ENCODE assay signal across 8 cellular contexts in the genomic region with DNA sequence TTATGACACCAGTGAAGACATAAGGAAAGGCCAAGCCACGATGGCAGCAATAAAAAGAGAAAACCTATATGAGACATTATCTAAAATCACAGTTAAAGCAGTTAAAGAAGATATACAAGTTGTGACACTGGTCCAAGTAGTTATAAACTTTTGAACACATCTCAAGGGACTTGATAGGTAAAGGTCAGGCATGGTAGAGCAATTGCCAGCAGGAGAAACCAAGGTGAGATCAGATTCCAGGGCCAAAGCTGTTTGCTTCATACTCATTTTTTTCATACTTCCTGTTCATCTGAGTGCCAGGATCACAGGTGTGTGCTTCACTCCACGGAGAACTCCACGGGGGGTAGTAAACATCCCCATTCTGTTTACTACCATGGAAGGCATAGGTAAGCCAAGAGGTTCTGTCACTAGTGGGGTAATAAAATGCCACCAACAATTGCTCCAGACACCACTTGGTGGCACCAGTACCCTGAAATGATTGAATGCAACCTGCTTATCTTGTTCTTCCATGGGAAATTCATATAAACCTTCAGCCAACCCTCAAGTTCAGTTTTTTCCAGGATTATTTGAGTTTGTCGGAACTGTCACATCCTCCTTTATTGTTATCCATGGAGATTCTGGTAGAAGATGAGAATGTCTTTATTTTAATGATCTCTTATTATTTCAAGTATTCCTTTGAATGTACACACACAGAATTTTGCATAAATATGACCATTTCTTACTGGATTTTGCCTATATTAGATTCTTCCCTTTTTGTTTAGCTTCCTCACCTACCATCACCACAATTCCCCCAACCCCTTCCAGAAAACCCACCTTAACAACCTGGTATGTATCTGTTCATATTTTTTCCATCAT. TPM values are rescaled to one million over a fixed set of nuclear protein-coding genes. Genes with fewer than 3 reads are reported as not detected.
DNase-seq lines count a peak whose midpoint lies in the region; TF ChIP-seq lines count a peak whose summit lies in the region.

No MANE protein-coding gene starts in this region.

- no peak overlapping the region for H3K4me2 ChIP-seq in OCI-LY7 (ENCODE audit: low read length)

- no peaks in the 10 kb centered on the region; the same call in 1 of the 2 replicates for H3K9me3 ChIP-seq in OCI-LY7 (ENCODE audit: low read length)

- H3K4me3 Mint-ChIP-seq in osteocyte (ENCODE audit: unreplicated experiment), result no peak overlapping the region

- H2AFZ ChIP-seq in OCI-LY7 (ENCODE audit: low read length), result no peak overlapping the region

- no peaks in the 10 kb centered on the region for H3K36me3 Mint-ChIP-seq in osteocyte (ENCODE audit: unreplicated experiment)

- H4K20me1 ChIP-seq in OCI-LY7 (ENCODE audit: insufficient read depth, low read length), result no peaks in the 10 kb centered on the region

- no peak overlapping the region for H3K27ac ChIP-seq in OCI-LY7 (ENCODE audit: low read depth, low read length, poor library complexity, severe bottlenecking)

- H3K36me3 ChIP-seq in OCI-LY7 (ENCODE audit: insufficient read depth, low read length), result no peaks in the 10 kb centered on the region

- intact Hi-C loops in OCI-LY7 (cut with micrococcal nuclease; ENCODE audit: unreplicated experiment), result no loop called here

- no peaks in the 10 kb centered on the region for H3K79me2 ChIP-seq in OCI-LY7 (ENCODE audit: insufficient read depth, low read depth, low read length)

- no peak overlapping the region for H3K4me3 ChIP-seq in OCI-LY7 (ENCODE audit: low read depth, low read length, poor library complexity, severe bottlenecking)
- no peak overlapping the region for H3K4me3 ChIP-seq in epithelial cell of proximal tubule (ENCODE audit: low read depth, low read length)

- in situ Hi-C loops in G401 (cut with HindIII; ENCODE audit: low sequenced_read_pairs), result no loop called here

- no TSS peak for BruUV-seq in OCI-LY7 (replicated peaks; lab: Mats Ljungman, UMichigan)

- TF ChIP-seq CTCF in OCI-LY7 (conservative IDR thresholded peaks at IDR 0.05; ENCODE audit: low read length) (peak; percentile 73), epithelial cell of proximal tubule (conservative IDR thresholded peaks at IDR 0.05; ENCODE audit: low read depth, low read length) (peak; percentile 77), osteocyte (IDR thresholded peaks at IDR 0.05) (peak; percentile 71)

- H3K4me1 ChIP-seq in OCI-LY7 (ENCODE audit: insufficient read depth, low read length, poor library complexity, severe bottlenecking), result no peaks in the 10 kb centered on the region

- H3K4me1 Mint-ChIP-seq in osteocyte (ENCODE audit: unreplicated experiment), result peaks cover 28% of the 10 kb centered on the region

- POLR2A ChIA-PET in OCI-LY7 (lab: Charles Lee), result no interaction called here

- DNase-seq in G401 (ENCODE audit: low spot score) (peak; percentile 21), HPDE6-E6E7 (ENCODE audit: extremely low spot score) (peak; percentile 20), OCI-LY7 (ENCODE audit: low spot score) (peak; percentile 15), epithelial cell of proximal tubule (ENCODE audit: low read depth) (no peak), osteocyte (ENCODE audit: extremely low spot score, unreplicated experiment) (no peak), 8988T (no peak)
- no peak for DNase-seq in stimulated activated CD4-positive, alpha-beta T cell treated with anti-CD3 and anti-CD28 coated beads, Interleukin-2, amount 100 ng/mL, for 24 hours
- DNase-seq in stimulated activated CD4-positive, alpha-beta T cell treated with anti-CD3 and anti-CD28 coated beads, Interleukin-15, amount 100 ng/mL, for 24 hours, result no peak

- H3K9me3 Mint-ChIP-seq in osteocyte (ENCODE audit: unreplicated experiment), result no peaks in the 10 kb centered on the region

- no peak overlapping the region for H3K27ac Mint-ChIP-seq in osteocyte (ENCODE audit: unreplicated experiment)

- CTCF ChIA-PET in OCI-LY7 (lab: Charles Lee; ENCODE audit: unreplicated experiment), result no interaction called here

- H3K9me2 ChIP-seq in OCI-LY7 (ENCODE audit: insufficient read depth, low read length), result no peaks in the 10 kb centered on the region

- peaks cover 8% of the 10 kb centered on the region for H3K27me3 Mint-ChIP-seq in osteocyte (ENCODE audit: unreplicated experiment)

RNA-seq across cellular contexts. Expression of a gene that starts 59.2 kb away (rescaled TPM):
- total RNA-seq in G401 (2014; rRNA removed; shearing (Covaris generic)), result not detected in 2 replicates
- not detected in 2 replicates for total RNA-seq in OCI-LY7 (2014; rRNA removed; shearing (Covaris generic))
- total RNA-seq in OCI-LY7 (2022), result not detected in 2 replicates
- total RNA-seq in epithelial cell of proximal tubule, result 3.8 TPM in 1 of 2 replicates, not detected in the other
- 0.38 TPM in 1 of 2 replicates, not detected in the other for total RNA-seq in osteocyte

Comparison
In these comparisons a context has a peak if more than half of its experiments do, and no peak if none do; other contexts are left out.
1. DNase-seq: peak in G401 (single experiment), HPDE6-E6E7 (single experiment) and OCI-LY7 (single experiment); none in epithelial cell of proximal tubule (single experiment), osteocyte (single experiment), stimulated activated CD4-positive, alpha-beta T cell treated with anti-CD3 and anti-CD28 coated beads, Interleukin-2, amount 100 ng/mL, for 24 hours (0 of 2), 8988T (single experiment) and stimulated activated CD4-positive, alpha-beta T cell treated with anti-CD3 and anti-CD28 coated beads, Interleukin-15, amount 100 ng/mL, for 24 hours (single experiment).
2. Peak in every context shown above with its lines, with median percentiles within 50 percentile points of each other: CTCF ChIP-seq.